16 cellular contexts compared by ENCODE assay signal in the genomic region with DNA sequence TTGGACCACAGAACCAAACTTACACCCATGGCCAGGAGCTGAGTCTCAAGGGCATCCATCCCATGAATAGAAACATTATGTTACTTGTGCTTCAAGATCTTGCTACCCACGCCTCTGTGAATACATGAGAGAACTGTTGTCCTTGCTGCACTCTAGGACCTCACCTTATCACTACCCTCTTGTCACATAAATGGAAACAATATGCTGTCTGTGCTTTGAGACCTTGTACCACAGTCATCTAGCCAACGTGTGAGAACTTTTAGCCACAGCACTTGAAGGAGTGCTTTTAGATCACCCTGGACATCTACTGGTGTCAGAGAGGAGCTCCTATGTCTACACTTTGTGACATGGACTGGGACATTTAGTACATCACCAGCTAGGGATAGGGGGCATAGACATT. TPM values are rescaled to one million over a fixed set of nuclear protein-coding genes. Genes with fewer than 3 reads are reported as not detected.
DNase-seq lines count a peak whose midpoint lies in the region; FAIRE-seq and TF ChIP-seq lines count a peak whose summit lies in the region.
"Had no signal": no experiment of that assay in that cellular context is flagged by ENCODE, and none has a peak within 500 bp of the region (broad histone marks: within the 10 kb centered on the region; RNA-seq: fewer than 3 reads in every experiment).

No MANE protein-coding gene starts in this region.

- no peaks in the 10 kb centered on the region for H3K79me2 ChIP-seq in keratinocyte (ENCODE audit: control insufficient read depth, insufficient read depth, low read length)

- H3K4me3 ChIP-seq in BLaER1 (no peak overlapping the region), GM06990 (replicated peaks; ENCODE audit: low read depth, low read length) (no peak overlapping the region), keratinocyte (ENCODE audit: control insufficient read depth in 2 of 3, extremely low read depth in 1 of 3, insufficient read depth in 2 of 3, low read depth in 1 of 3, low read length in 3 of 3) (no peak overlapping the region), coronary artery (no peak overlapping the region)
- H3K4me3 ChIP-seq: lung, psoas muscle, SJSA1 had no signal

- no peaks in the 10 kb centered on the region for H3K9me1 ChIP-seq in keratinocyte (ENCODE audit: control insufficient read depth, extremely low read depth, insufficient read depth, low read length)

- TF ChIP-seq CTCF in GM06990 (IDR thresholded peaks at IDR 0.05; ENCODE audit: insufficient read depth, low read length, poor library complexity, severe bottlenecking) (no peak), keratinocyte (optimal IDR thresholded peaks at IDR 0.05 in 1 of 3, IDR thresholded peaks at IDR 0.05 in 1 of 3, conservative IDR thresholded peaks at IDR 0.05 in 1 of 3; ENCODE audit: extremely low read depth in 1 of 3, insufficient read depth in 2 of 3, low read length in 3 of 3) (no peak), D721Med (IDR thresholded peaks at IDR 0.05; ENCODE audit: insufficient read depth, missing control alignments) (no peak), coronary artery (IDR thresholded peaks at IDR 0.05) (no peak)

- FAIRE-seq in keratinocyte (lab: Jason Lieb, UNC), result peak; percentile 52
- no peak for FAIRE-seq in D721Med (lab: Jason Lieb, UNC)
- FAIRE-seq: frontal cortex, H1 had no signal

- H3K27ac ChIP-seq in BLaER1 (peak overlapping the region; percentile 59; the same call in 1 of the 2 replicates), keratinocyte (ENCODE audit: control insufficient read depth, insufficient read depth, low read length) (no peak overlapping the region), coronary artery (no peak overlapping the region)
- H3K27ac ChIP-seq: psoas muscle, SJSA1 had no signal

- dilution Hi-C loops in keratinocyte (cut with MboI; ENCODE audit: extremely low pct_ligation_motif_present, low sequenced_read_pairs), result no loop called here

- POLR2A ChIA-PET in activated CD4-positive, alpha-beta memory T cell treated with anti-CD3 and anti-CD28 coated beads for 36 hours (lab: Charles Lee), result interaction anchor here (0.6 to 7.1 kb wide), 7 partner anchors 10 to 321 kb away, joined by 3 to 202 read pairs (median 20); a partner anchor contains a TSS

- H3K4me2 ChIP-seq in BLaER1 (peak overlapping the region; percentile 65), keratinocyte (ENCODE audit: control insufficient read depth, extremely low read depth, insufficient read depth, low read depth, low read length) (no peak overlapping the region)

- H2AFZ ChIP-seq in keratinocyte (ENCODE audit: control insufficient read depth, low read length), result no peak overlapping the region

- H3K9me3 ChIP-seq in BLaER1, result peaks cover 6% of the 10 kb centered on the region
- H3K9me3 ChIP-seq in keratinocyte (ENCODE audit: control insufficient read depth, low read depth, low read length), result no peaks in the 10 kb centered on the region
- H3K9me3 ChIP-seq: psoas muscle, SJSA1 had no signal

- intact Hi-C loops in activated CD4-positive, alpha-beta memory T cell treated with anti-CD3 and anti-CD28 coated beads for 36 hours (cut with micrococcal nuclease), result loop anchor here (5.0 kb wide), 1 partner anchor 920 kb away; no protein-coding TSS in a partner anchor

- no peaks in the 10 kb centered on the region for H4K20me1 ChIP-seq in BLaER1
- no peaks in the 10 kb centered on the region for H4K20me1 ChIP-seq in keratinocyte (ENCODE audit: control insufficient read depth, extremely low read depth, insufficient read depth, low read length)

- H3K36me3 Mint-ChIP-seq in activated CD4-positive, alpha-beta memory T cell treated with anti-CD3 and anti-CD28 coated beads for 36 hours, result peaks cover 24% of the 10 kb centered on the region

- no peaks in the 10 kb centered on the region for H3K27me3 Mint-ChIP-seq in activated CD4-positive, alpha-beta memory T cell treated with anti-CD3 and anti-CD28 coated beads for 36 hours

- peak overlapping the region; percentile 93 for H3K4me3 Mint-ChIP-seq in activated CD4-positive, alpha-beta memory T cell treated with anti-CD3 and anti-CD28 coated beads for 36 hours

- H3K4me1 ChIP-seq in BLaER1, result peaks cover 47% of the 10 kb centered on the region
- H3K4me1 ChIP-seq in keratinocyte (ENCODE audit: control insufficient read depth, extremely low read depth, insufficient read depth, low read length), result peaks cover 31% of the 10 kb centered on the region
- H3K4me1 ChIP-seq: psoas muscle had no signal

- DNase-seq in GM06990 (ENCODE audit: extremely low read depth, insufficient read length) (peak; percentile 26), keratinocyte (ENCODE audit: low read depth, low spot score) (no peak), NCI-H1092 (lab: John Stamatoyannopoulos, UW) (no peak), D721Med (ENCODE audit: insufficient read length, low spot score) (no peak), coronary artery (ENCODE audit: low spot score) (no peak), ureter (ENCODE audit: low spot score) (no peak)
- peak; percentile 41 for DNase-seq in activated CD4-positive, alpha-beta memory T cell treated with anti-CD3 and anti-CD28 coated beads for 36 hours
- DNase-seq: amniotic stem cell, DMS79, NCI-H146, psoas muscle had no signal

- H3K9me3 Mint-ChIP-seq in activated CD4-positive, alpha-beta memory T cell treated with anti-CD3 and anti-CD28 coated beads for 36 hours, result no peaks in the 10 kb centered on the region

- CTCF ChIA-PET in activated CD4-positive, alpha-beta memory T cell treated with anti-CD3 and anti-CD28 coated beads for 36 hours (lab: Charles Lee), result interaction anchor here (1.1 to 2.1 kb wide), 4 partner anchors 15 to 33 kb away, joined by 3 to 8 read pairs (median 4); a partner anchor contains a TSS

- H3K4me1 Mint-ChIP-seq in activated CD4-positive, alpha-beta memory T cell treated with anti-CD3 and anti-CD28 coated beads for 36 hours (ENCODE audit: low read depth), result peaks cover 32% of the 10 kb centered on the region

- H3K36me3 ChIP-seq in BLaER1 (no peaks in the 10 kb centered on the region), GM06990 (ENCODE audit: control insufficient read depth, insufficient read depth, low read length) (no peaks in the 10 kb centered on the region), keratinocyte (ENCODE audit: control insufficient read depth in 2 of 2, extremely low read depth in 1 of 2, insufficient read depth in 2 of 2, low read length in 2 of 2) (no peaks in the 10 kb centered on the region)
- H3K36me3 ChIP-seq: SJSA1 had no signal

- H3K27ac Mint-ChIP-seq in activated CD4-positive, alpha-beta memory T cell treated with anti-CD3 and anti-CD28 coated beads for 36 hours, result peak overlapping the region; percentile 100

- no peak overlapping the region; the same call in 1 of the 2 replicates for H3K9ac ChIP-seq in BLaER1
- no peak overlapping the region for H3K9ac ChIP-seq in keratinocyte (ENCODE audit: control insufficient read depth, extremely low read depth, insufficient read depth, low read length)

- H3K27me3 ChIP-seq in BLaER1, result peaks cover 19% of the 10 kb centered on the region
- no peaks in the 10 kb centered on the region for H3K27me3 ChIP-seq in GM06990 (replicated peaks; ENCODE audit: control insufficient read depth, insufficient read depth, low read length)
- H3K27me3 ChIP-seq in keratinocyte (ENCODE audit: control insufficient read depth, extremely low read depth, insufficient read depth, low read length), result no peaks in the 10 kb centered on the region
- H3K27me3 ChIP-seq: SJSA1 had no signal

RNA-seq across cellular contexts. Expression of a gene that starts 30.7 kb away (rescaled TPM):
- 100 to 1,000 TPM; 544 to 560 TPM for total RNA-seq in activated CD4-positive, alpha-beta memory T cell treated with anti-CD3 and anti-CD28 coated beads for 36 hours
- polyA plus RNA-seq in keratinocyte, result 53.6 to 66.5 TPM (median 55.7 TPM) in 3 replicates
- polyA plus RNA-seq in keratinocyte (2011; ENCODE audit: low read depth), result 59.4 TPM
- polyA plus RNA-seq in keratinocyte (2011; cell fraction: cytosol; rRNA removed), result 34.0 and 54.8 TPM in 2 replicates
- 266 and 282 TPM in 2 replicates for polyA plus RNA-seq in keratinocyte (2011; cell fraction: nucleus; rRNA removed)
- 67.6 and 78.3 TPM in 2 replicates for polyA plus RNA-seq in keratinocyte (2012; ENCODE audit: low replicate concordance)
- polyA minus RNA-seq in keratinocyte, result 223 to 344 TPM (median 328 TPM) in 3 replicates
- polyA minus RNA-seq in keratinocyte (2011; cell fraction: cytosol; rRNA and poly(A)+ RNA removed), result 106 TPM
- polyA minus RNA-seq in keratinocyte (2011; cell fraction: nucleus; rRNA and poly(A)+ RNA removed), result 327 and 509 TPM in 2 replicates
- total RNA-seq in ureter, result 331 TPM

Comparison
In these comparisons a context has a peak if more than half of its experiments do, and no peak if none do; other contexts are left out.
1. DNase-seq: peak in GM06990 (single experiment) and activated CD4-positive, alpha-beta memory T cell treated with anti-CD3 and anti-CD28 coated beads for 36 hours (single experiment); none in keratinocyte (single experiment), NCI-H1092 (single experiment), D721Med (single experiment), coronary artery (single experiment) and ureter (single experiment).